ENCODE assay signal across 9 cellular contexts in the genomic region with DNA sequence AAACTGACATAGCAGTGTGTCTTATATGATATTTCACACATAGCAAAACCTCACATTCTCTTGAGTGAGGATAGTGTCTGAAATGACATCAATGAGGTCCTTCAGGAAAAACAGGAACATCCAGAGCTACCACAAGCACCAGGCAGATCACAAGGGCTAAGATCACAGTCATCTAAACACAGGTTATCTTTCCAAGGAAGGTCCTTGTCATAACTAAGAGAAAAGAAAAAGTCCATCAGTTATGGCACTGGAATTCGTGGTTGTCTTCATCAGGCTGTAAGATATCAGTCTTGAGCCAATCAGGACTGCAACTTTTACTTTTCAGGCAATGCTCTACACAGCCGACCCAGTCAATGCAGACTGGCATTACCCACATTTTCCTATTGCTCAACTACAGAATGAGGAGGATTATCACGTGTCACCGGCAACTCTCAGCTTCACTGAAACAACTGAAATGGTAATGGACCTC. TPM values are rescaled to one million over a fixed set of nuclear protein-coding genes. Genes with fewer than 3 reads are reported as not detected.
DNase-seq lines count a peak whose midpoint lies in the region; ATAC-seq and TF ChIP-seq lines count a peak whose summit lies in the region.
"Had no signal": no experiment of that assay in that cellular context is flagged by ENCODE, and none has a peak within 500 bp of the region (broad histone marks: within the 10 kb centered on the region; RNA-seq: fewer than 3 reads in every experiment).

No MANE protein-coding gene starts in this region.

- H3K4me1 ChIP-seq in left lung = peaks cover 22 to 58% of the 10 kb centered on the region in 2 donors

- intact Hi-C loops in left lung (cut with DNase I) = no loop called here

- H3K27ac Mint-ChIP-seq in type B pancreatic cell = peak overlapping the region; percentile 89

- no peaks in the 10 kb centered on the region for H3K9me3 ChIP-seq in left lung

- H3K27ac ChIP-seq in angular gyrus (ENCODE audit: low read depth, low read length) (peak overlapping the region; percentile 77), left lung (peak overlapping the region; percentile 83 to 85)
- H3K27ac ChIP-seq: SK-N-MC had no signal

- DNase-seq in activated T-cell treated with anti-CD3 and anti-CD28 coated beads for 48 hours (ENCODE audit: low read depth) (peak; percentile 12), activated T-cell treated with anti-CD3 and anti-CD28 coated beads for 4 hours (no peak), left lung (peak in 1 of 2 donors; percentile 53), type B pancreatic cell (ENCODE audit: extremely low spot score, unreplicated experiment) (no peak), T1000 (lab: John Stamatoyannopoulos, UW) (no peak)

- TF ChIP-seq CTCF in left lung (IDR thresholded peaks at IDR 0.05) = no peak
- no peak for TF ChIP-seq CTCF in type B pancreatic cell (conservative IDR thresholded peaks at IDR 0.05)

- peaks cover 0 to 18% of the 10 kb centered on the region in 2 donors for H3K36me3 ChIP-seq in left lung

- ATAC-seq in left lung (peak; percentile 86), GM19452 (IDR thresholded peaks at IDR 0.05; ENCODE audit: unreplicated experiment) (no peak), GM18520 (IDR thresholded peaks at IDR 0.05; ENCODE audit: unreplicated experiment) (no peak)

- peak overlapping the region in 1 of 2 donors; percentile 22 for H3K4me3 ChIP-seq in left lung
- H3K4me3 ChIP-seq: SK-N-MC had no signal

- H3K9me3 Mint-ChIP-seq in type B pancreatic cell = no peaks in the 10 kb centered on the region

- peaks cover 5% of the 10 kb centered on the region for H3K4me1 Mint-ChIP-seq in type B pancreatic cell (ENCODE audit: unreplicated experiment)

- no peaks in the 10 kb centered on the region for H3K27me3 ChIP-seq in left lung

- no peaks in the 10 kb centered on the region for H3K27me3 Mint-ChIP-seq in type B pancreatic cell

- H3K4me3 Mint-ChIP-seq in type B pancreatic cell = peak overlapping the region; percentile 54

- H3K36me3 Mint-ChIP-seq in type B pancreatic cell = peaks cover 10% of the 10 kb centered on the region

RNA-seq across cellular contexts. Expression of a gene that starts 26.4 kb away (rescaled TPM):
- total RNA-seq in left lung (100 to 1,000 TPM; 123 to 165 TPM), type B pancreatic cell (ENCODE audit: low replicate concordance) (52.3 and 88.6 TPM in 2 replicates)

RNA-seq across cellular contexts. Expression of a gene that starts 54.9 kb away (rescaled TPM):
- 10 to 100 TPM; 62.2 to 89.0 TPM for total RNA-seq in left lung
- 84.3 and 85.7 TPM in 2 replicates for total RNA-seq in type B pancreatic cell (ENCODE audit: low replicate concordance)
